In the genomic region with DNA sequence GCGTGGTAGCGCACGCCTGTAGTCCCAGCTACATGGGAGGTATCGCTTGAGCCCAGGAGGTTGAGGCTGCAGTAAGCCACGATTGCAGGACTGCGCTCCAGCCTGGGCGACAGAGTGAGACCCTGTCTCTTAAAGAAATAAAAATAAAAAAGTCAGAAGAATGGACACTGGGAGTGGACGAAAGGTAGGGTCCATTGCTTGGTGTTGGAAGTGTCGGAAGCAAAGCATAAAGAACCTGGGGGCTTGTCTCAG, we compare ENCODE assay signal across 6 cellular contexts. TPM values are rescaled to one million over a fixed set of nuclear protein-coding genes. Genes with fewer than 3 reads are reported as not detected.
DNase-seq lines count a peak whose midpoint lies in the region; ATAC-seq and TF ChIP-seq lines count a peak whose summit lies in the region.

No MANE protein-coding gene starts in this region.

- H2BK5ac ChIP-seq in mesenchymal stem cell (ENCODE audit: low read depth, low read length, poor library complexity, severe bottlenecking), result no peak overlapping the region

- H3K36me3 Mint-ChIP-seq in CD4-positive, alpha-beta T cell (ENCODE audit: low read depth), result peaks cover 3% of the 10 kb centered on the region
- no peaks in the 10 kb centered on the region for H3K36me3 Mint-ChIP-seq in activated CD4-positive, alpha-beta memory T cell treated with anti-CD3 and anti-CD28 coated beads for 36 hours

- peak overlapping the region; percentile 59 for H3K4me2 ChIP-seq in mesenchymal stem cell (ENCODE audit: low read length, poor library complexity, severe bottlenecking)

- H3K27ac Mint-ChIP-seq in CD4-positive, alpha-beta T cell, result no peak overlapping the region
- H3K27ac Mint-ChIP-seq in activated CD4-positive, alpha-beta memory T cell treated with anti-CD3 and anti-CD28 coated beads for 36 hours, result no peak overlapping the region

- H2AK5ac ChIP-seq in mesenchymal stem cell (ENCODE audit: low read length, severe bottlenecking), result no peak overlapping the region

- H3K9ac ChIP-seq in mesenchymal stem cell (ENCODE audit: low read length), result peak overlapping the region; percentile 48

- intact Hi-C loops in CD4-positive, alpha-beta T cell (cut with DNase I, micrococcal nuclease), result loop anchor here (2.0 to 10.0 kb wide), 3 partner anchors 16 to 282 kb away; partner anchors contain the start of genes PROSER3 (in 2 of the 2) and LRFN3 (in 1 of the 2)
- intact Hi-C loops in activated CD4-positive, alpha-beta memory T cell treated with anti-CD3 and anti-CD28 coated beads for 36 hours (cut with micrococcal nuclease), result loop anchor here (1.0 to 2.0 kb wide), 4 partner anchors 17 to 62 kb away; partner anchors contain the start of genes LIN37, PROSER3, PSENEN and U2AF1L4

- no peak overlapping the region for H4K8ac ChIP-seq in mesenchymal stem cell (ENCODE audit: low read length)

- no peaks in the 10 kb centered on the region for H3K9me3 Mint-ChIP-seq in CD4-positive, alpha-beta T cell
- no peaks in the 10 kb centered on the region for H3K9me3 Mint-ChIP-seq in activated CD4-positive, alpha-beta memory T cell treated with anti-CD3 and anti-CD28 coated beads for 36 hours

- no peak overlapping the region for H3K23ac ChIP-seq in mesenchymal stem cell (ENCODE audit: low read length in 2 of 2)

- POLR2A ChIA-PET in CD4-positive, alpha-beta T cell (lab: Charles Lee), result no interaction called here
- POLR2A ChIA-PET in activated CD4-positive, alpha-beta memory T cell treated with anti-CD3 and anti-CD28 coated beads for 36 hours (lab: Charles Lee), result interaction anchor here (0.8 kb wide), 1 partner anchor 131 kb away, joined by 3 read pairs; no protein-coding TSS in a partner anchor

- H3K9me3 ChIP-seq in CD4-positive, alpha-beta T cell (ENCODE audit: control insufficient read depth, low read length), result no peaks in the 10 kb centered on the region
- no peaks in the 10 kb centered on the region for H3K9me3 ChIP-seq in mesenchymal stem cell (ENCODE audit: control insufficient read depth, low read length)

- no peak overlapping the region for H2BK12ac ChIP-seq in mesenchymal stem cell (ENCODE audit: low read length in 2 of 2)

- TF ChIP-seq CTCF in CD4-positive, alpha-beta T cell (IDR thresholded peaks at IDR 0.05), result no peak

- H3K4me1 ChIP-seq in mesenchymal stem cell (ENCODE audit: control insufficient read depth, insufficient read depth, low read depth, low read length), result peaks cover 15% of the 10 kb centered on the region

- no peak overlapping the region for H3K14ac ChIP-seq in mesenchymal stem cell (ENCODE audit: low read length in 2 of 2)

- H3K4me1 Mint-ChIP-seq in CD4-positive, alpha-beta T cell (ENCODE audit: low read depth), result peaks cover 24% of the 10 kb centered on the region
- H3K4me1 Mint-ChIP-seq in activated CD4-positive, alpha-beta memory T cell treated with anti-CD3 and anti-CD28 coated beads for 36 hours (ENCODE audit: low read depth), result peaks cover 15% of the 10 kb centered on the region

- H3K27me3 ChIP-seq in CD4-positive, alpha-beta T cell (ENCODE audit: control insufficient read depth, insufficient read depth, low read length), result no peaks in the 10 kb centered on the region
- no peaks in the 10 kb centered on the region for H3K27me3 ChIP-seq in mesenchymal stem cell (ENCODE audit: control insufficient read depth in 1 of 2, insufficient read depth in 1 of 2, low read length in 2 of 2)

- no peak for ATAC-seq in CD4-positive, alpha-beta T cell (ENCODE audit: poor library complexity)

- H3K36me3 ChIP-seq in mesenchymal stem cell (ENCODE audit: control insufficient read depth in 1 of 2, insufficient read depth in 2 of 2, low read depth in 1 of 2, low read length in 2 of 2), result peaks cover 9 to 12% of the 10 kb centered on the region in 2 experiments

- no peak overlapping the region for H2BK15ac ChIP-seq in mesenchymal stem cell (ENCODE audit: low read depth, poor library complexity, severe bottlenecking)

- DNase-seq in CD4-positive, alpha-beta T cell, result no peak
- DNase-seq in activated CD4-positive, alpha-beta memory T cell treated with anti-CD3 and anti-CD28 coated beads for 36 hours, result no peak
- no peak for DNase-seq in mesenchymal stem cell
- no peak for DNase-seq in LoVo (ENCODE audit: low spot score)
- no peak for DNase-seq in NCI-H2227 treated with DMSO at 0.1 percent for 48 hours (lab: John Stamatoyannopoulos, UW)
- no peak for DNase-seq in dermis blood vessel endothelial cell

- H4K91ac ChIP-seq in mesenchymal stem cell (ENCODE audit: low read length), result no peak overlapping the region

- no peak overlapping the region for H3K4ac ChIP-seq in mesenchymal stem cell (ENCODE audit: low read depth in 1 of 2, low read length in 2 of 2)

- no peak overlapping the region for H2BK120ac ChIP-seq in mesenchymal stem cell (ENCODE audit: low read depth, low read length)

- 52% methylated on average over 9 of the region's 9 CpGs for WGBS in mesenchymal stem cell

- CTCF ChIA-PET in CD4-positive, alpha-beta T cell (lab: Charles Lee), result no interaction called here
- CTCF ChIA-PET in activated CD4-positive, alpha-beta memory T cell treated with anti-CD3 and anti-CD28 coated beads for 36 hours (lab: Charles Lee), result interaction anchor here (0.7 kb wide), 1 partner anchor 27 kb away, joined by 3 read pairs; the partner anchor contains the start of gene LIN37

- H2AFZ ChIP-seq in mesenchymal stem cell (ENCODE audit: low read depth, low read length), result no peak overlapping the region

- peak overlapping the region in 1 of 2 experiments; percentile 79 for H3K4me3 ChIP-seq in mesenchymal stem cell (ENCODE audit: insufficient read depth in 1 of 2, low read depth in 1 of 2, low read length in 2 of 2)

- H3K18ac ChIP-seq in mesenchymal stem cell (ENCODE audit: low read depth in 1 of 2, low read length in 2 of 2), result no peak overlapping the region

- H3K4me3 Mint-ChIP-seq in CD4-positive, alpha-beta T cell, result peak overlapping the region; percentile 90
- H3K4me3 Mint-ChIP-seq in activated CD4-positive, alpha-beta memory T cell treated with anti-CD3 and anti-CD28 coated beads for 36 hours, result peak overlapping the region; percentile 71

- peaks cover 16% of the 10 kb centered on the region for H3K79me1 ChIP-seq in mesenchymal stem cell (replicated peaks; ENCODE audit: low read length, poor library complexity, severe bottlenecking)

- no peaks in the 10 kb centered on the region for H3K27me3 Mint-ChIP-seq in CD4-positive, alpha-beta T cell
- no peaks in the 10 kb centered on the region for H3K27me3 Mint-ChIP-seq in activated CD4-positive, alpha-beta memory T cell treated with anti-CD3 and anti-CD28 coated beads for 36 hours

- no peak overlapping the region for H3K27ac ChIP-seq in CD4-positive, alpha-beta T cell (ENCODE audit: low read depth, low read length)
- H3K27ac ChIP-seq in mesenchymal stem cell (ENCODE audit: low read length, poor library complexity, severe bottlenecking), result no peak overlapping the region

RNA-seq across cellular contexts. Expression of gene ARHGAP33, which starts 0.4 kb away (rescaled TPM):
- 10 to 100 TPM; 16.4 to 19.5 TPM for total RNA-seq in CD4-positive, alpha-beta T cell
- 10 to 100 TPM; 35.0 to 39.3 TPM for total RNA-seq in activated CD4-positive, alpha-beta memory T cell treated with anti-CD3 and anti-CD28 coated beads for 36 hours
- 11.6 TPM for polyA plus RNA-seq in mesenchymal stem cell (2013, experiment 1 of 2)
- 4.5 TPM for polyA plus RNA-seq in mesenchymal stem cell (2013, experiment 2 of 2)
- total RNA-seq in dermis blood vessel endothelial cell, result 4.7 and 4.8 TPM in 2 replicates

RNA-seq across cellular contexts. Expression of gene PROSER3, which starts 17.0 kb away (rescaled TPM):
- total RNA-seq in CD4-positive, alpha-beta T cell, result 10 to 100 TPM; 19.4 to 22.6 TPM
- 10 to 100 TPM; 38.4 to 40.0 TPM for total RNA-seq in activated CD4-positive, alpha-beta memory T cell treated with anti-CD3 and anti-CD28 coated beads for 36 hours
- 30.8 TPM for polyA plus RNA-seq in mesenchymal stem cell (2013, experiment 1 of 2)
- polyA plus RNA-seq in mesenchymal stem cell (2013, experiment 2 of 2), result 27.8 TPM
- total RNA-seq in dermis blood vessel endothelial cell, result 3.3 and 3.7 TPM in 2 replicates

RNA-seq across cellular contexts. Expression of gene HSPB6, which starts 18.1 kb away (rescaled TPM):
- total RNA-seq in CD4-positive, alpha-beta T cell, result not detected
- total RNA-seq in activated CD4-positive, alpha-beta memory T cell treated with anti-CD3 and anti-CD28 coated beads for 36 hours, result under 1 TPM; 0.36 to 0.53 TPM
- polyA plus RNA-seq in mesenchymal stem cell (2013, experiment 1 of 2), result 418 TPM
- polyA plus RNA-seq in mesenchymal stem cell (2013, experiment 2 of 2), result 419 TPM
- 0.17 and 1.2 TPM in 2 replicates for total RNA-seq in dermis blood vessel endothelial cell

RNA-seq across cellular contexts. Expression of gene LIN37, which starts 26.6 kb away (rescaled TPM):
- 1 to 10 TPM; 4.8 to 6.0 TPM for total RNA-seq in CD4-positive, alpha-beta T cell
- 1 to 10 TPM; 7.5 TPM for total RNA-seq in activated CD4-positive, alpha-beta memory T cell treated with anti-CD3 and anti-CD28 coated beads for 36 hours
- polyA plus RNA-seq in mesenchymal stem cell (2013, experiment 1 of 2), result 11.1 TPM
- polyA plus RNA-seq in mesenchymal stem cell (2013, experiment 2 of 2), result 11.4 TPM
- 4.7 and 8.2 TPM in 2 replicates for total RNA-seq in dermis blood vessel endothelial cell

RNA-seq across cellular contexts. Expression of gene PSENEN, which starts 29.5 kb away (rescaled TPM):
- total RNA-seq in CD4-positive, alpha-beta T cell, result 1 to 10 TPM; 7.3 to 9.4 TPM
- 10 to 100 TPM; 46.7 to 47.9 TPM for total RNA-seq in activated CD4-positive, alpha-beta memory T cell treated with anti-CD3 and anti-CD28 coated beads for 36 hours
- 131 TPM for polyA plus RNA-seq in mesenchymal stem cell (2013, experiment 1 of 2)
- 134 TPM for polyA plus RNA-seq in mesenchymal stem cell (2013, experiment 2 of 2)
- total RNA-seq in dermis blood vessel endothelial cell, result 15.1 and 16.1 TPM in 2 replicates
